Comparison of ENCODE assay signal across 18 cellular contexts in genomic region chr3:56202997-56203396, GRCh38.
"Had no signal": no experiment of that assay in that cellular context is flagged by ENCODE, and none has a peak within 500 bp of the region (broad histone marks: within the 10 kb centered on the region; RNA-seq: fewer than 3 reads in every experiment).

No MANE protein-coding gene starts in this region.

- H3K4me3 ChIP-seq: coronary artery, dorsolateral prefrontal cortex, esophagus muscularis mucosa, gastroesophageal sphincter, heart left ventricle, left lung, lower lobe of right lung, mucosa of descending colon had no signal

- H3K9me3 ChIP-seq: esophagus muscularis mucosa, gastroesophageal sphincter, heart left ventricle, left lung, lower lobe of right lung, mucosa of descending colon had no signal

- H3K27me3 ChIP-seq: dorsolateral prefrontal cortex, esophagus muscularis mucosa, gastroesophageal sphincter, heart left ventricle, left lung had no signal

- H3K4me1 ChIP-seq: esophagus muscularis mucosa, foreskin keratinocyte, gastroesophageal sphincter, left lung had no signal

- H3K27ac ChIP-seq: coronary artery, dorsolateral prefrontal cortex, esophagus muscularis mucosa, foreskin keratinocyte, gastroesophageal sphincter, heart left ventricle, left lung, lower lobe of right lung had no signal

- H3K36me3 ChIP-seq: esophagus muscularis mucosa, gastroesophageal sphincter, heart left ventricle, left lung, lower lobe of right lung had no signal

- DNase-seq: dermis blood vessel endothelial cell; dorsolateral prefrontal cortex; effector CD4-positive, alpha-beta T cell; effector memory CD4-positive, alpha-beta T cell; foreskin keratinocyte; heart left ventricle; hippocampal formation; left cardiac atrium; left lung; left ventricle myocardium superior; lower lobe of right lung; mesenchymal stem cell; mucosa of descending colon; naive B cell; naive thymus-derived CD8-positive, alpha-beta T cell had no signal
